ENCODE assay signal across 20 cellular contexts in the genomic region with DNA sequence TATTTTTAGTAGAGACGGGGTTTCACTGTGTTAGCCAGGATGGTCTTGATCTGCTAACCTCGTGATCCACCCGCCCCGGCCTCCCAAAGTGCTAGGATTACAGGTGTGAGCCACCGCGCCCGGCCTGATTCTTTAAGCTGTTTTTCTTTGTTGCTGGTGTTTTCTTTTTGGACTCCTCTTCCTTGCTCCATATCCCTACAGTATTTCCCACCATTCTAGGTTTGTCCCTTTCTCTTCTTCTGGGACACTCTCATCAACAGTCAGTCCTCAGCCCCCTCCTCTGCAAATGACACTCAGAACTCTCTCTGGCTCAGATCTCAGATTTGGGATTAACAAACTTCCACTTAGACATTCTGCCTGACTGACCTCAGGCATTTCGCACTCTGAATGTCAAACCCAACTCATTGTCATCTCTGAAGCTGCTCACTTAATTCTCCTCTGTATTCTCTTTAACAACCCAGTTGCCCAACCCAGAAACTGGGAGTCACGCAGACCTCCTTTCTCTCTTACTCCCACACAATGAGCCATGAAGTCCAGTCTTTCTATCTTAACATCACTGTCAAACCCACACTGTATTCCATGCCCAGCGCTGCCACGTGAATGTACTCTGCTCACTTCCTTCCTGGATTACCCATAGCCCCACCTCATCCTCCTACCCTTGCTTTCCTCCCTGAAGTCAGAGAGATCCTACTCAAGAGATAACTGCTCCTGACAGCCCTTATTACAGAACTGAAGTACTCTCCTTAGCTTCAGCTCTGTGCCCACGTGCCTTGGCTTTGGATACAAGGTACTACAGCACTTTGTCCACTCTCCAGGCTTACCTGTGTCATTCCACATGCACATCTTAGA. TPM values are rescaled to one million over a fixed set of nuclear protein-coding genes. Genes with fewer than 3 reads are reported as not detected.
DNase-seq lines count a peak whose midpoint lies in the region; ATAC-seq, FAIRE-seq and TF ChIP-seq lines count a peak whose summit lies in the region.
"Had no signal": no experiment of that assay in that cellular context is flagged by ENCODE, and none has a peak within 500 bp of the region (broad histone marks: within the 10 kb centered on the region; RNA-seq: fewer than 3 reads in every experiment).

No MANE protein-coding gene starts in this region.

- H3K4me3 ChIP-seq in spleen, result no peak overlapping the region
- H3K4me3 ChIP-seq: dorsolateral prefrontal cortex, sigmoid colon had no signal

- H3K27ac Mint-ChIP-seq in T-helper 2 cell treated with Interferon-gamma antibody and Interleukin-4, amounts not matched to agents 5 μg/mL and 100 μg/mL, for 36 hours, result peak overlapping the region; percentile 61
- no peak overlapping the region; the same call in 1 of the 2 replicates for H3K27ac Mint-ChIP-seq in WTC11

- no peaks in the 10 kb centered on the region for H3K27me3 ChIP-seq in spleen (replicated peaks in 1 of 7)
- H3K27me3 ChIP-seq: dorsolateral prefrontal cortex, sigmoid colon had no signal

- no peak for TF ChIP-seq POLR2A in spleen (IDR thresholded peaks at IDR 0.05)

- peaks cover 2% of the 10 kb centered on the region for H3K27me3 Mint-ChIP-seq in T-helper 2 cell treated with Interferon-gamma antibody and Interleukin-4, amounts not matched to agents 5 μg/mL and 100 μg/mL, for 36 hours (ENCODE audit: low read depth)
- H3K27me3 Mint-ChIP-seq in WTC11 (ENCODE audit: low read depth), result peaks cover 4% of the 10 kb centered on the region; the same call in 1 of the 2 replicates
- H3K27me3 Mint-ChIP-seq: naive thymus-derived CD8-positive, alpha-beta T cell had no signal

- WGBS in spleen, 5 donors, result 76 to 79% (median 78%) methylated on average over 12 of the region's 12 CpGs

- intact Hi-C loops in spleen (cut with DNase I; ENCODE audit: low total_unique reads), result no loop called here

- ATAC-seq in WTC11 (no peak), esophagus mucosa (no peak)
- ATAC-seq: naive thymus-derived CD8-positive, alpha-beta T cell had no signal

- peaks cover 1 to 38% (median 6%) of the 10 kb centered on the region in 6 donors for H3K36me3 ChIP-seq in spleen

- no peaks in the 10 kb centered on the region for H3K9me3 ChIP-seq in spleen
- H3K9me3 ChIP-seq: sigmoid colon had no signal

- H3K4me3 Mint-ChIP-seq in T-helper 2 cell treated with Interferon-gamma antibody and Interleukin-4, amounts not matched to agents 5 μg/mL and 100 μg/mL, for 36 hours, result no peak overlapping the region
- H3K4me3 Mint-ChIP-seq in WTC11, result no peak overlapping the region

- H3K4me1 ChIP-seq in spleen, result peaks cover 18 to 68% (median 51%) of the 10 kb centered on the region in 6 donors

- CTCF ChIA-PET in WTC11 (lab: Charles Lee), result interaction anchor here (2.1 to 3.0 kb wide), 2 partner anchors 12 to 44 kb away, joined by 7 to 16 read pairs; no protein-coding TSS in a partner anchor

- peaks cover 44% of the 10 kb centered on the region for H3K4me1 Mint-ChIP-seq in T-helper 2 cell treated with Interferon-gamma antibody and Interleukin-4, amounts not matched to agents 5 μg/mL and 100 μg/mL, for 36 hours (ENCODE audit: low read depth)
- peaks cover 15% of the 10 kb centered on the region for H3K4me1 Mint-ChIP-seq in WTC11

- no peak for TF ChIP-seq CTCF in spleen (IDR thresholded peaks at IDR 0.05 in 8 of 11, conservative IDR thresholded peaks at IDR 0.05 in 3 of 11)
- TF ChIP-seq CTCF in WTC11 (IDR thresholded peaks at IDR 0.05), result no peak

- POLR2A ChIA-PET in WTC11 (lab: Charles Lee), result interaction anchor here (1.1 kb wide), 1 partner anchor 102 kb away, joined by 3 read pairs; the partner anchor contains the start of gene HSPA1B

- peaks cover 31% of the 10 kb centered on the region for H3K36me3 Mint-ChIP-seq in T-helper 2 cell treated with Interferon-gamma antibody and Interleukin-4, amounts not matched to agents 5 μg/mL and 100 μg/mL, for 36 hours (ENCODE audit: low read depth)
- H3K36me3 Mint-ChIP-seq in WTC11, result peaks cover 9% of the 10 kb centered on the region

- H3K9me3 Mint-ChIP-seq in T-helper 2 cell treated with Interferon-gamma antibody and Interleukin-4, amounts not matched to agents 5 μg/mL and 100 μg/mL, for 36 hours, result no peaks in the 10 kb centered on the region
- no peaks in the 10 kb centered on the region for H3K9me3 Mint-ChIP-seq in WTC11
- H3K9me3 Mint-ChIP-seq: naive thymus-derived CD8-positive, alpha-beta T cell had no signal

- H3K27ac ChIP-seq in spleen, result peak overlapping the region in 5 of 8 donors; percentile 93 to 99 (median 95)

- DNase-seq in T-helper 2 cell treated with Interferon-gamma antibody and Interleukin-4, amounts not matched to agents 5 μg/mL and 100 μg/mL, for 36 hours (ENCODE audit: low spot score), result peak; percentile 34
- DNase-seq in T-helper 2 cell (no peak), NCI-H226 (peak; percentile 91), dermis blood vessel endothelial cell (peak; percentile 62), spleen (peak; percentile 56), WTC11 (ENCODE audit: low spot score) (no peak), urothelium cell line (ENCODE audit: low spot score) (no peak)
- DNase-seq: amygdala; DMS 273 treated with DMSO at 0.1 percent for 48 hours; dorsolateral prefrontal cortex; foreskin melanocyte; Karpas-422; naive thymus-derived CD8-positive, alpha-beta T cell; NCI-H2107; sigmoid colon; SW 1271 had no signal

- FAIRE-seq in urothelium cell line (lab: Jason Lieb, UNC), result no peak
- FAIRE-seq: A204.1, keratinocyte had no signal

TF ChIP-seq in WTC11, 78 proteins besides CTCF, POLR2A, EP300 and RAD21:
- TF ChIP-seq, protein P1, sequence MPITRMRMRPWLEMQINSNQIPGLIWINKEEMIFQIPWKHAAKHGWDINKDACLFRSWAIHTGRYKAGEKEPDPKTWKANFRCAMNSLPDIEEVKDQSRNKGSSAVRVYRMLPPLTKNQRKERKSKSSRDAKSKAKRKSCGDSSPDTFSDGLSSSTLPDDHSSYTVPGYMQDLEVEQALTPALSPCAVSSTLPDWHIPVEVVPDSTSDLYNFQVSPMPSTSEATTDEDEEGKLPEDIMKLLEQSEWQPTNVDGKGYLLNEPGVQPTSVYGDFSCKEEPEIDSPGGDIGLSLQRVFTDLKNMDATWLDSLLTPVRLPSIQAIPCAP (CRISPR knock-in tag; IDR thresholded peaks at IDR 0.05), result no peak
- no peak for TF ChIP-seq FOXP1 (CRISPR knock-in tag; IDR thresholded peaks at IDR 0.05; ENCODE audit: borderline replicate concordance)

RNA-seq across cellular contexts. Expression of gene MPIG6B, which starts 2.6 kb away (rescaled TPM):
- total RNA-seq in dermis blood vessel endothelial cell (not detected in 2 replicates), spleen (10 to 100 TPM in 4 of 7 donors, 1 to 10 TPM in 3; 7.9 to 15.1 (median 10.6) TPM), WTC11 (2021) (0.09 to 0.11 TPM (median 0.11 TPM) in 3 replicates), esophagus mucosa (1.1 TPM)
- under 1 TPM; 0.46 to 0.61 (median 0.48) TPM for polyA plus RNA-seq in spleen
- total RNA-seq: sigmoid colon had no signal

RNA-seq across cellular contexts. Expression of gene DDAH2, which starts 3.4 kb away (rescaled TPM):
- total RNA-seq in dermis blood vessel endothelial cell (126 and 150 TPM in 2 replicates), spleen (100 to 1,000 TPM in 1 of 7 donors, 10 to 100 TPM in 6; 63.0 to 116 (median 72.3) TPM), WTC11 (2021) (62.2 to 67.3 TPM (median 65.8 TPM) in 3 replicates), esophagus mucosa (15.3 TPM)
- polyA plus RNA-seq in spleen, result 10 to 100 TPM; 67.1 to 84.7 (median 81.0) TPM

RNA-seq across cellular contexts. Expression of gene LY6G6C, which starts 4.2 kb away (rescaled TPM):
- total RNA-seq in dermis blood vessel endothelial cell (not detected in 2 replicates), spleen (under 1 TPM in 2 of 7 donors, not detected in 5; 0.49 to 0.77 TPM), WTC11 (2021) (0.21 to 0.35 TPM in 2 of 3 replicates, not detected in the other), esophagus mucosa (10.8 TPM)
- polyA plus RNA-seq in spleen, result not detected
- total RNA-seq: naive thymus-derived CD8-positive, alpha-beta T cell; sigmoid colon had no signal
- polyA plus RNA-seq: naive thymus-derived CD8-positive, alpha-beta T cell had no signal

RNA-seq across cellular contexts. Expression of gene LY6G6D, which starts 10.6 kb away (rescaled TPM):
- total RNA-seq in dermis blood vessel endothelial cell (not detected in 2 replicates), spleen (not detected), WTC11 (2021) (not detected in 3 replicates), esophagus mucosa (not detected)
- polyA plus RNA-seq in spleen, result not detected
- total RNA-seq: naive thymus-derived CD8-positive, alpha-beta T cell had no signal
- polyA plus RNA-seq: naive thymus-derived CD8-positive, alpha-beta T cell; thymus had no signal

RNA-seq across cellular contexts. Expression of gene CLIC1, which starts 10.6 kb away (rescaled TPM):
- total RNA-seq in dermis blood vessel endothelial cell, result 543 and 615 TPM in 2 replicates
- 100 to 1,000 TPM; 296 to 392 (median 326) TPM for total RNA-seq in spleen
- 100 to 1,000 TPM; 321 to 447 (median 388) TPM for polyA plus RNA-seq in spleen
- total RNA-seq in WTC11 (2021), result 229 to 244 TPM (median 230 TPM) in 3 replicates
- 372 TPM for total RNA-seq in esophagus mucosa

Comparison
In these comparisons a context has a peak if more than half of its experiments do, and no peak if none do; other contexts are left out.
1. DNase-seq: peak in T-helper 2 cell treated with Interferon-gamma antibody and Interleukin-4, amounts not matched to agents 5 μg/mL and 100 μg/mL, for 36 hours (single experiment), NCI-H226 (single experiment), dermis blood vessel endothelial cell (single experiment) and spleen (single experiment); none in T-helper 2 cell (0 of 5), WTC11 (single experiment) and urothelium cell line (single experiment).